In genomic region chr2:64989126-64989981, GRCh38 we compare ENCODE assay signal across 8 cellular contexts. TPM values are rescaled to one million over a fixed set of nuclear protein-coding genes. Genes with fewer than 3 reads are reported as not detected.
A peak's percentile ranks its signal among the peaks of the same experiment; 100 is the strongest.
DNase-seq lines count a peak whose midpoint lies in the region; ATAC-seq lines count a peak whose summit lies in the region.

Gene SLC1A4, plus strand, starts transcription at chr2:64989399. Its CDS starts 245 bp downstream, at chr2:64989644.

- peak; percentile 78 for ATAC-seq in GM19025 (IDR thresholded peaks at IDR 0.05; ENCODE audit: low read depth, unreplicated experiment)
- peak; percentile 67 for ATAC-seq in HG03196 (IDR thresholded peaks at IDR 0.05; ENCODE audit: unreplicated experiment)

- peak; percentile 96 for DNase-seq in AG08395 (ENCODE audit: low spot score)
- peak; percentile 91 for DNase-seq in NCI-H345 (lab: John Stamatoyannopoulos, UW)
- DNase-seq in activated CD4-positive, alpha-beta T cell treated with anti-CD3 and anti-CD28 coated beads for 1 hour: peak; percentile 60
- peak; percentile 72 for DNase-seq in cerebellum (ENCODE audit: low spot score)
- peak; percentile 88 for DNase-seq in kidney tubule cell (ENCODE audit: low spot score)
- DNase-seq in stimulated activated CD4-positive, alpha-beta T cell treated with anti-CD3 and anti-CD28 coated beads, Interleukin-1b, Interleukin-23, amount 100 ng/mL, for 24 hours (ENCODE audit: low read depth in 4 of 4, low spot score in 1 of 4): peak; percentile 52 to 82 (median 70)

RNA-seq across cellular contexts. Expression of gene SLC1A4, which starts in this region (rescaled TPM):
- 44.3 TPM for total RNA-seq in cerebellum

Comparison
In these comparisons a context has a peak if more than half of its experiments do, and no peak if none do; other contexts are left out.
1. Peak in every context shown above with its lines: DNase-seq and ATAC-seq.